ENCODE assay signal across 11 cellular contexts in genomic region chr17:7711356-7711755, GRCh38. TPM values are rescaled to one million over a fixed set of nuclear protein-coding genes. Genes with fewer than 3 reads are reported as not detected.
DNase-seq lines count a peak whose midpoint lies in the region; ATAC-seq and TF ChIP-seq lines count a peak whose summit lies in the region.
"Had no signal": no experiment of that assay in that cellular context is flagged by ENCODE, and none has a peak within 500 bp of the region (broad histone marks: within the 10 kb centered on the region; RNA-seq: fewer than 3 reads in every experiment).

No MANE protein-coding gene starts in this region.

- no peak overlapping the region for H2AFZ ChIP-seq in OCI-LY1 (ENCODE audit: low read length)

- H4K20me1 ChIP-seq in OCI-LY1 (ENCODE audit: insufficient read depth, low read length) = no peaks in the 10 kb centered on the region

- H3K4me3 Mint-ChIP-seq in stimulated activated naive CD8-positive, alpha-beta T cell treated with anti-CD3 and anti-CD28 coated beads, Interleukin-15, Interleukin-2, amounts not matched to agents 100 ng/mL and 50 ng/mL, for 24 hours = no peak overlapping the region
- no peak overlapping the region for H3K4me3 Mint-ChIP-seq in stimulated activated naive CD8-positive, alpha-beta T cell treated with anti-CD3 and anti-CD28 coated beads, Interleukin-15, amount 100 ng/mL, for 72 hours
- no peak overlapping the region for H3K4me3 Mint-ChIP-seq in type B pancreatic cell

- no peaks in the 10 kb centered on the region for H3K9me3 ChIP-seq in OCI-LY1 (ENCODE audit: low read length)
- H3K9me3 ChIP-seq in spleen = no peaks in the 10 kb centered on the region

- no peak for DNase-seq in stimulated activated naive CD8-positive, alpha-beta T cell treated with anti-CD3 and anti-CD28 coated beads, Interleukin-15, amount 100 ng/mL, for 72 hours
- DNase-seq in epithelial cell of proximal tubule (ENCODE audit: low read depth) (no peak), type B pancreatic cell (ENCODE audit: extremely low spot score, unreplicated experiment) (no peak), NCI-H1436 (lab: John Stamatoyannopoulos, UW) (no peak), NCI-H1930 (lab: John Stamatoyannopoulos, UW) (no peak), spleen (no peak)
- DNase-seq: NCI-H1436 treated with DMSO at 0.1 percent for 48 hours; stimulated activated CD4-positive, alpha-beta T cell treated with anti-CD3 and anti-CD28 coated beads, Interleukin-12 subunit alpha, Interleukin-12 subunit beta, amount 100 ng/mL, for 4 hours had no signal

- H3K4me1 ChIP-seq in OCI-LY1 (ENCODE audit: insufficient read depth, low read length, severe bottlenecking) = no peaks in the 10 kb centered on the region
- peaks cover 0 to 11% (median 6%) of the 10 kb centered on the region in 6 donors for H3K4me1 ChIP-seq in spleen

- H3K27me3 ChIP-seq in OCI-LY1 (ENCODE audit: insufficient read depth, low read length) = peaks cover 11% of the 10 kb centered on the region; the same call in 1 of the 2 replicates
- peaks cover 4 to 89% (median 26%) of the 10 kb centered on the region in 7 donors for H3K27me3 ChIP-seq in spleen (replicated peaks in 1 of 7)

- H3K4me3 ChIP-seq in OCI-LY1 (ENCODE audit: low read depth, low read length, poor library complexity, severe bottlenecking) (no peak overlapping the region), epithelial cell of proximal tubule (ENCODE audit: low read depth, low read length) (no peak overlapping the region), spleen (no peak overlapping the region)

- H3K9ac ChIP-seq in OCI-LY1 (ENCODE audit: low read length) = no peak overlapping the region

- ATAC-seq in stimulated activated naive CD8-positive, alpha-beta T cell treated with anti-CD3 and anti-CD28 coated beads, Interleukin-15, amount 100 ng/mL, for 72 hours = no peak

- TF ChIP-seq POLR2A in spleen (IDR thresholded peaks at IDR 0.05) = no peak

- H3K36me3 Mint-ChIP-seq in stimulated activated naive CD8-positive, alpha-beta T cell treated with anti-CD3 and anti-CD28 coated beads, Interleukin-15, Interleukin-2, amounts not matched to agents 100 ng/mL and 50 ng/mL, for 24 hours (ENCODE audit: low read depth) = no peaks in the 10 kb centered on the region
- H3K36me3 Mint-ChIP-seq in type B pancreatic cell = peaks cover 4% of the 10 kb centered on the region

- H3K9me3 Mint-ChIP-seq in stimulated activated naive CD8-positive, alpha-beta T cell treated with anti-CD3 and anti-CD28 coated beads, Interleukin-15, Interleukin-2, amounts not matched to agents 100 ng/mL and 50 ng/mL, for 24 hours = no peaks in the 10 kb centered on the region
- H3K9me3 Mint-ChIP-seq in stimulated activated naive CD8-positive, alpha-beta T cell treated with anti-CD3 and anti-CD28 coated beads, Interleukin-15, amount 100 ng/mL, for 72 hours = no peaks in the 10 kb centered on the region
- H3K9me3 Mint-ChIP-seq in type B pancreatic cell = no peaks in the 10 kb centered on the region

- 73 to 93% (median 89%) methylated on average over 4 of the region's 4 CpGs for WGBS in spleen, 5 donors

- TF ChIP-seq CTCF in OCI-LY1 (IDR thresholded peaks at IDR 0.05; ENCODE audit: low read length) = peak; percentile 18; the same call in 1 of the 2 replicates
- peak; percentile 17 for TF ChIP-seq CTCF in epithelial cell of proximal tubule (conservative IDR thresholded peaks at IDR 0.05; ENCODE audit: low read depth, low read length)
- peak; percentile 66 for TF ChIP-seq CTCF in type B pancreatic cell (conservative IDR thresholded peaks at IDR 0.05)
- no peak for TF ChIP-seq CTCF in spleen (IDR thresholded peaks at IDR 0.05 in 8 of 11, conservative IDR thresholded peaks at IDR 0.05 in 3 of 11)

- no peaks in the 10 kb centered on the region for H3F3A ChIP-seq in OCI-LY1 (ENCODE audit: insufficient read depth, low read length)

- H3K27me3 Mint-ChIP-seq in stimulated activated naive CD8-positive, alpha-beta T cell treated with anti-CD3 and anti-CD28 coated beads, Interleukin-15, Interleukin-2, amounts not matched to agents 100 ng/mL and 50 ng/mL, for 24 hours = peaks cover 52% of the 10 kb centered on the region
- peaks cover 91% of the 10 kb centered on the region for H3K27me3 Mint-ChIP-seq in stimulated activated naive CD8-positive, alpha-beta T cell treated with anti-CD3 and anti-CD28 coated beads, Interleukin-15, amount 100 ng/mL, for 72 hours
- peaks cover 38% of the 10 kb centered on the region for H3K27me3 Mint-ChIP-seq in type B pancreatic cell

- no peak overlapping the region for H3K4me2 ChIP-seq in OCI-LY1 (ENCODE audit: low read length)

- H3K27ac Mint-ChIP-seq in stimulated activated naive CD8-positive, alpha-beta T cell treated with anti-CD3 and anti-CD28 coated beads, Interleukin-15, Interleukin-2, amounts not matched to agents 100 ng/mL and 50 ng/mL, for 24 hours = peak overlapping the region; percentile 21
- no peak overlapping the region for H3K27ac Mint-ChIP-seq in stimulated activated naive CD8-positive, alpha-beta T cell treated with anti-CD3 and anti-CD28 coated beads, Interleukin-15, amount 100 ng/mL, for 72 hours
- no peak overlapping the region for H3K27ac Mint-ChIP-seq in type B pancreatic cell

- H3K36me3 ChIP-seq in OCI-LY1 (ENCODE audit: insufficient read depth, low read length) = no peaks in the 10 kb centered on the region
- no peaks in the 10 kb centered on the region for H3K36me3 ChIP-seq in spleen

- no peak overlapping the region for H3K27ac ChIP-seq in OCI-LY1 (ENCODE audit: low read depth, low read length, poor library complexity, severe bottlenecking)
- no peak overlapping the region for H3K27ac ChIP-seq in spleen

- H3K9me2 ChIP-seq in OCI-LY1 (ENCODE audit: low read depth, low read length) = no peaks in the 10 kb centered on the region

- H3K4me1 Mint-ChIP-seq in stimulated activated naive CD8-positive, alpha-beta T cell treated with anti-CD3 and anti-CD28 coated beads, Interleukin-15, Interleukin-2, amounts not matched to agents 100 ng/mL and 50 ng/mL, for 24 hours (ENCODE audit: low read depth) = peaks cover 15% of the 10 kb centered on the region
- H3K4me1 Mint-ChIP-seq in stimulated activated naive CD8-positive, alpha-beta T cell treated with anti-CD3 and anti-CD28 coated beads, Interleukin-15, amount 100 ng/mL, for 72 hours = peaks cover 41% of the 10 kb centered on the region
- H3K4me1 Mint-ChIP-seq in type B pancreatic cell (ENCODE audit: unreplicated experiment) = peaks cover 41% of the 10 kb centered on the region

- H3K79me2 ChIP-seq in OCI-LY1 (ENCODE audit: insufficient read depth, low read length) = no peaks in the 10 kb centered on the region

- intact Hi-C loops in spleen (cut with DNase I; ENCODE audit: low total_unique reads) = no loop called here

RNA-seq across cellular contexts. Expression of gene DNAH2, which starts 6.2 kb away (rescaled TPM):
- total RNA-seq in epithelial cell of proximal tubule = not detected in 2 replicates
- 0.10 and 1.0 TPM in 2 replicates for total RNA-seq in type B pancreatic cell (ENCODE audit: low replicate concordance)
- 1 to 10 TPM in 1 of 7 donors, under 1 TPM in 5, not detected in 1; 0.13 to 1.1 (median 0.23) TPM for total RNA-seq in spleen
- polyA plus RNA-seq in spleen = under 1 TPM; 0.02 to 0.03 (median 0.02) TPM
- total RNA-seq: T-helper 2 cell treated with Interferon-gamma antibody and Interleukin-4, amounts not matched to agents 100 ng/mL and 5 ng/mL, for 36 hours had no signal

RNA-seq across cellular contexts. Expression of gene EFNB3, which starts 6.4 kb away (rescaled TPM):
- total RNA-seq in epithelial cell of proximal tubule = 0.94 and 1.7 TPM in 2 replicates
- total RNA-seq in type B pancreatic cell (ENCODE audit: low replicate concordance) = 11.4 and 79.5 TPM in 2 replicates
- under 1 TPM in 6 of 7 donors, not detected in 1; 0.17 to 0.60 (median 0.29) TPM for total RNA-seq in spleen
- under 1 TPM; 0.04 to 0.11 (median 0.06) TPM for polyA plus RNA-seq in spleen
- total RNA-seq: T-helper 2 cell treated with Interferon-gamma antibody and Interleukin-4, amounts not matched to agents 100 ng/mL and 5 ng/mL, for 36 hours had no signal

RNA-seq across cellular contexts. Expression of gene WRAP53, which starts 23.1 kb away (rescaled TPM):
- total RNA-seq in epithelial cell of proximal tubule (14.9 and 41.6 TPM in 2 replicates), type B pancreatic cell (ENCODE audit: low replicate concordance) (10.2 and 22.1 TPM in 2 replicates), spleen (10 to 100 TPM in 1 of 7 donors, 1 to 10 TPM in 6; 8.5 to 10.6 (median 9.5) TPM)
- 10 to 100 TPM; 13.3 to 21.8 (median 16.4) TPM for polyA plus RNA-seq in spleen

RNA-seq across cellular contexts. Expression of gene TP53, which starts 24.1 kb away (rescaled TPM):
- total RNA-seq in epithelial cell of proximal tubule = 49.4 and 89.4 TPM in 2 replicates
- 80.7 and 123 TPM in 2 replicates for total RNA-seq in type B pancreatic cell (ENCODE audit: low replicate concordance)
- total RNA-seq in spleen = 10 to 100 TPM; 37.0 to 83.9 (median 58.5) TPM
- polyA plus RNA-seq in spleen = 10 to 100 TPM; 33.6 to 48.1 (median 40.1) TPM

Comparison
In these comparisons a context has a peak if more than half of its experiments do, and no peak if none do; other contexts are left out.
1. CTCF ChIP-seq: peak in OCI-LY1 (single experiment), epithelial cell of proximal tubule (single experiment) and type B pancreatic cell (single experiment); none in spleen (0 of 11).